In the genomic region with DNA sequence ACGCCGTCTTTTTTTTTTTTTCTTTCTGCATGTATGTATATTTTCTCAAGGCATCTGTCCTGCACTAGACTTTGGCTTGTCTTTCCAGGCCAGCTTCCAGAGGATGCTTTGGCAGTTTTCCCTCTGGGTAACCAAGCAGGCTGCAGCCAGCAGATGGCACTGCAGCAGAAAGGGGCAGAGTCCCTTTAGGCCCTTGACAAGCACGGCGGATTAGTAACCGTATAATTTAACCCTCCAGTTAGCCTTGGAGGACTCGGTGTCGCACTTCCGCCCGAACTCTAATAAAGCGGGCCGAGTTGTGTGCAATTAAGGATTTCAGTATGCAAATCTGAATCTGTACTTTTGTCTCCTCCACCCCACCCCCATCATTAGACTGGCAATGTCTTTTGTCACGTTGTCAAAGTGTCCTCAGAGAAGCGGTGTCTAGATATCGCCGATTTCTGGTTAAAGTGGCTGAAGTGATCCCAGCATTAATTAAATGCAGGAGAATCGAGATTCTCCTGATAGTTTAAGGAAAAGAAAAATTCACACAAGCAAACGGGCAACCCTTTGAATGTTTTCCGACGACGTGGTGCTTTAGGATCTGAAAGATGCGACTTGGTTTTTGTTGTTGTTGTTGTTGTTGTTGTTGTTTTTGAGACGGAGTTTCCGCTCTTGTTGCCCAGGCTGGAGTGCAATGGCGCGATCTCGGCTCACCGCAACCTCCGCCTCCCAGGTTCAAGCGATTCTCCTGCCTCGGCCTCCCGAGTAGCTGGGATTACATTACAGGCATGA, we compare ENCODE assay signal across 1 cellular context.
A peak's percentile ranks its signal among the peaks of the same experiment; 100 is the strongest.
TF ChIP-seq lines count a peak whose summit lies in the region.

No MANE protein-coding gene starts in this region.

TF ChIP-seq in K562, 482 proteins besides CTCF, POLR2A, EP300 and RAD21 (continued from another document and continues in another):
- TF ChIP-seq COPS2 (conservative IDR thresholded peaks at IDR 0.05) (no peak), ZFPM2 (CRISPR knock-in tag; IDR thresholded peaks at IDR 0.05) (no peak), ERF (CRISPR knock-in tag; IDR thresholded peaks at IDR 0.05) (no peak), PML (IDR thresholded peaks at IDR 0.05; ENCODE audit: low read length) (peak; percentile 28; the same call in 1 of the 2 replicates), SIX5 (IDR thresholded peaks at IDR 0.05; ENCODE audit: borderline replicate concordance in 1 of 2, insufficient read depth in 1 of 2, low read depth in 1 of 2, low read length in 2 of 2) (no peak), FIP1L1 (IDR thresholded peaks at IDR 0.05; ENCODE audit: low read depth, low read length, poor library complexity, severe bottlenecking) (no peak), TBP (optimal IDR thresholded peaks at IDR 0.05; ENCODE audit: low read depth, low read length) (peak; percentile 60), CBFB (CRISPR knock-in tag; IDR thresholded peaks at IDR 0.05) (no peak), HDAC1 (IDR thresholded peaks at IDR 0.05) (peak in 1 of 2 experiments; percentile 40; a peak in 2 of 4 replicates), ZNF124 (CRISPR knock-in tag; IDR thresholded peaks at IDR 0.05) (no peak), DDX20 (tag; IDR thresholded peaks at IDR 0.05; ENCODE audit: low read depth) (no peak), NFIC (IDR thresholded peaks at IDR 0.05) (peak; percentile 63), MYBL2 (IDR thresholded peaks at IDR 0.05; ENCODE audit: low read depth) (no peak), MYBL2 (CRISPR knock-in tag; IDR thresholded peaks at IDR 0.05; ENCODE audit: borderline replicate concordance) (no peak), ZNF431 (CRISPR knock-in tag; IDR thresholded peaks at IDR 0.05) (no peak), RUNX1 (IDR thresholded peaks at IDR 0.05; ENCODE audit: low read depth) (no peak), ZNF197 (CRISPR knock-in tag; IDR thresholded peaks at IDR 0.05; ENCODE audit: low read depth) (no peak), POLR2H (tag; IDR thresholded peaks at IDR 0.05; ENCODE audit: low read depth) (no peak; the same call in 1 of the 2 replicates), SP2 (IDR thresholded peaks at IDR 0.05; ENCODE audit: extremely low read depth, low read depth, low read length, poor library complexity, severe bottlenecking) (peak; percentile 18), ZNF224 (CRISPR knock-in tag; IDR thresholded peaks at IDR 0.05) (no peak), ZNF589 (CRISPR knock-in tag; IDR thresholded peaks at IDR 0.05; ENCODE audit: low read depth) (no peak), CHCHD3 (CRISPR knock-in tag; IDR thresholded peaks at IDR 0.05) (no peak), FUS (optimal IDR thresholded peaks at IDR 0.05; ENCODE audit: low read depth, low read length) (no peak), ZNF165 (CRISPR knock-in tag; IDR thresholded peaks at IDR 0.05; ENCODE audit: borderline replicate concordance) (no peak), ZNF644 (tag; IDR thresholded peaks at IDR 0.05; ENCODE audit: low read depth) (no peak), ZNF311 (CRISPR knock-in tag; IDR thresholded peaks at IDR 0.05) (no peak), ZZZ3 (IDR thresholded peaks at IDR 0.05) (0 out of 2 replicates have a peak, but pooled peaks have one; percentile 38), TEAD4 (IDR thresholded peaks at IDR 0.05; ENCODE audit: low read length) (no peak; the same call in 1 of the 2 replicates), TEAD4 (CRISPR knock-in tag; IDR thresholded peaks at IDR 0.05; ENCODE audit: borderline replicate concordance) (0 out of 2 replicates have a peak, but pooled peaks have one; percentile 26), ZNF408 (CRISPR knock-in tag; IDR thresholded peaks at IDR 0.05; ENCODE audit: low read depth) (no peak), ZNF3 (CRISPR knock-in tag; IDR thresholded peaks at IDR 0.05) (no peak), HLTF (IDR thresholded peaks at IDR 0.05) (peak; percentile 26; the same call in 1 of the 2 replicates), PHF20 (IDR thresholded peaks at IDR 0.05; ENCODE audit: partially characterized antibody) (peak; percentile 33), KDM4B (IDR thresholded peaks at IDR 0.05; ENCODE audit: borderline replicate concordance in 2 of 2, low read depth in 1 of 2) (no peak), NEUROD1 (IDR thresholded peaks at IDR 0.05; ENCODE audit: borderline replicate concordance, low read depth, low read length, partially characterized antibody) (no peak), NR2C2 (CRISPR knock-in tag; IDR thresholded peaks at IDR 0.05) (no peak), NR2C2 (tag; IDR thresholded peaks at IDR 0.05) (no peak), ZNF316 (IDR thresholded peaks at IDR 0.05) (no peak), HMG20A (CRISPR knock-in tag; conservative IDR thresholded peaks at IDR 0.05) (no peak), ZNF785 (CRISPR knock-in tag; IDR thresholded peaks at IDR 0.05) (no peak), ZBTB1 (CRISPR knock-in tag; IDR thresholded peaks at IDR 0.05; ENCODE audit: borderline replicate concordance, low read depth) (no peak), SNIP1 (IDR thresholded peaks at IDR 0.05; ENCODE audit: low read depth) (no peak), FOXJ3 (CRISPR knock-in tag; IDR thresholded peaks at IDR 0.05) (no peak)
- TF ChIP-seq, protein P1, sequence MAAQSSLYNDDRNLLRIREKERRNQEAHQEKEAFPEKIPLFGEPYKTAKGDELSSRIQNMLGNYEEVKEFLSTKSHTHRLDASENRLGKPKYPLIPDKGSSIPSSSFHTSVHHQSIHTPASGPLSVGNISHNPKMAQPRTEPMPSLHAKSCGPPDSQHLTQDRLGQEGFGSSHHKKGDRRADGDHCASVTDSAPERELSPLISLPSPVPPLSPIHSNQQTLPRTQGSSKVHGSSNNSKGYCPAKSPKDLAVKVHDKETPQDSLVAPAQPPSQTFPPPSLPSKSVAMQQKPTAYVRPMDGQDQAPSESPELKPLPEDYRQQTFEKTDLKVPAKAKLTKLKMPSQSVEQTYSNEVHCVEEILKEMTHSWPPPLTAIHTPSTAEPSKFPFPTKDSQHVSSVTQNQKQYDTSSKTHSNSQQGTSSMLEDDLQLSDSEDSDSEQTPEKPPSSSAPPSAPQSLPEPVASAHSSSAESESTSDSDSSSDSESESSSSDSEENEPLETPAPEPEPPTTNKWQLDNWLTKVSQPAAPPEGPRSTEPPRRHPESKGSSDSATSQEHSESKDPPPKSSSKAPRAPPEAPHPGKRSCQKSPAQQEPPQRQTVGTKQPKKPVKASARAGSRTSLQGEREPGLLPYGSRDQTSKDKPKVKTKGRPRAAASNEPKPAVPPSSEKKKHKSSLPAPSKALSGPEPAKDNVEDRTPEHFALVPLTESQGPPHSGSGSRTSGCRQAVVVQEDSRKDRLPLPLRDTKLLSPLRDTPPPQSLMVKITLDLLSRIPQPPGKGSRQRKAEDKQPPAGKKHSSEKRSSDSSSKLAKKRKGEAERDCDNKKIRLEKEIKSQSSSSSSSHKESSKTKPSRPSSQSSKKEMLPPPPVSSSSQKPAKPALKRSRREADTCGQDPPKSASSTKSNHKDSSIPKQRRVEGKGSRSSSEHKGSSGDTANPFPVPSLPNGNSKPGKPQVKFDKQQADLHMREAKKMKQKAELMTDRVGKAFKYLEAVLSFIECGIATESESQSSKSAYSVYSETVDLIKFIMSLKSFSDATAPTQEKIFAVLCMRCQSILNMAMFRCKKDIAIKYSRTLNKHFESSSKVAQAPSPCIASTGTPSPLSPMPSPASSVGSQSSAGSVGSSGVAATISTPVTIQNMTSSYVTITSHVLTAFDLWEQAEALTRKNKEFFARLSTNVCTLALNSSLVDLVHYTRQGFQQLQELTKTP (IDR thresholded peaks at IDR 0.05; ENCODE audit: low read depth in 1 of 2, partially characterized antibody in 2 of 2), result peak in 1 of 2 experiments; percentile 17
- TF ChIP-seq, protein P2, sequence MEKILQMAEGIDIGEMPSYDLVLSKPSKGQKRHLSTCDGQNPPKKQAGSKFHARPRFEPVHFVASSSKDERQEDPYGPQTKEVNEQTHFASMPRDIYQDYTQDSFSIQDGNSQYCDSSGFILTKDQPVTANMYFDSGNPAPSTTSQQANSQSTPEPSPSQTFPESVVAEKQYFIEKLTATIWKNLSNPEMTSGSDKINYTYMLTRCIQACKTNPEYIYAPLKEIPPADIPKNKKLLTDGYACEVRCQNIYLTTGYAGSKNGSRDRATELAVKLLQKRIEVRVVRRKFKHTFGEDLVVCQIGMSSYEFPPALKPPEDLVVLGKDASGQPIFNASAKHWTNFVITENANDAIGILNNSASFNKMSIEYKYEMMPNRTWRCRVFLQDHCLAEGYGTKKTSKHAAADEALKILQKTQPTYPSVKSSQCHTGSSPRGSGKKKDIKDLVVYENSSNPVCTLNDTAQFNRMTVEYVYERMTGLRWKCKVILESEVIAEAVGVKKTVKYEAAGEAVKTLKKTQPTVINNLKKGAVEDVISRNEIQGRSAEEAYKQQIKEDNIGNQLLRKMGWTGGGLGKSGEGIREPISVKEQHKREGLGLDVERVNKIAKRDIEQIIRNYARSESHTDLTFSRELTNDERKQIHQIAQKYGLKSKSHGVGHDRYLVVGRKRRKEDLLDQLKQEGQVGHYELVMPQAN (IDR thresholded peaks at IDR 0.05; ENCODE audit: borderline replicate concordance), result peak; percentile 16
- TF ChIP-seq, protein P3, sequence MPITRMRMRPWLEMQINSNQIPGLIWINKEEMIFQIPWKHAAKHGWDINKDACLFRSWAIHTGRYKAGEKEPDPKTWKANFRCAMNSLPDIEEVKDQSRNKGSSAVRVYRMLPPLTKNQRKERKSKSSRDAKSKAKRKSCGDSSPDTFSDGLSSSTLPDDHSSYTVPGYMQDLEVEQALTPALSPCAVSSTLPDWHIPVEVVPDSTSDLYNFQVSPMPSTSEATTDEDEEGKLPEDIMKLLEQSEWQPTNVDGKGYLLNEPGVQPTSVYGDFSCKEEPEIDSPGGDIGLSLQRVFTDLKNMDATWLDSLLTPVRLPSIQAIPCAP (CRISPR knock-in tag; IDR thresholded peaks at IDR 0.05; ENCODE audit: borderline replicate concordance), result no peak
- TF ChIP-seq, protein P4, sequence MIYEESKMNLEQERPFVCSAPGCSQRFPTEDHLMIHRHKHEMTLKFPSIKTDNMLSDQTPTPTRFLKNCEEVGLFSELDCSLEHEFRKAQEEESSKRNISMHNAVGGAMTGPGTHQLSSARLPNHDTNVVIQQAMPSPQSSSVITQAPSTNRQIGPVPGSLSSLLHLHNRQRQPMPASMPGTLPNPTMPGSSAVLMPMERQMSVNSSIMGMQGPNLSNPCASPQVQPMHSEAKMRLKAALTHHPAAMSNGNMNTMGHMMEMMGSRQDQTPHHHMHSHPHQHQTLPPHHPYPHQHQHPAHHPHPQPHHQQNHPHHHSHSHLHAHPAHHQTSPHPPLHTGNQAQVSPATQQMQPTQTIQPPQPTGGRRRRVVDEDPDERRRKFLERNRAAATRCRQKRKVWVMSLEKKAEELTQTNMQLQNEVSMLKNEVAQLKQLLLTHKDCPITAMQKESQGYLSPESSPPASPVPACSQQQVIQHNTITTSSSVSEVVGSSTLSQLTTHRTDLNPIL (CRISPR knock-in tag; IDR thresholded peaks at IDR 0.05), result no peak
- TF ChIP-seq, protein P5, sequence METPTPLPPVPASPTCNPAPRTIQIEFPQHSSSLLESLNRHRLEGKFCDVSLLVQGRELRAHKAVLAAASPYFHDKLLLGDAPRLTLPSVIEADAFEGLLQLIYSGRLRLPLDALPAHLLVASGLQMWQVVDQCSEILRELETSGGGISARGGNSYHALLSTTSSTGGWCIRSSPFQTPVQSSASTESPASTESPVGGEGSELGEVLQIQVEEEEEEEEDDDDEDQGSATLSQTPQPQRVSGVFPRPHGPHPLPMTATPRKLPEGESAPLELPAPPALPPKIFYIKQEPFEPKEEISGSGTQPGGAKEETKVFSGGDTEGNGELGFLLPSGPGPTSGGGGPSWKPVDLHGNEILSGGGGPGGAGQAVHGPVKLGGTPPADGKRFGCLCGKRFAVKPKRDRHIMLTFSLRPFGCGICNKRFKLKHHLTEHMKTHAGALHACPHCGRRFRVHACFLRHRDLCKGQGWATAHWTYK (CRISPR knock-in tag; IDR thresholded peaks at IDR 0.05), result no peak
- TF ChIP-seq, protein P6, sequence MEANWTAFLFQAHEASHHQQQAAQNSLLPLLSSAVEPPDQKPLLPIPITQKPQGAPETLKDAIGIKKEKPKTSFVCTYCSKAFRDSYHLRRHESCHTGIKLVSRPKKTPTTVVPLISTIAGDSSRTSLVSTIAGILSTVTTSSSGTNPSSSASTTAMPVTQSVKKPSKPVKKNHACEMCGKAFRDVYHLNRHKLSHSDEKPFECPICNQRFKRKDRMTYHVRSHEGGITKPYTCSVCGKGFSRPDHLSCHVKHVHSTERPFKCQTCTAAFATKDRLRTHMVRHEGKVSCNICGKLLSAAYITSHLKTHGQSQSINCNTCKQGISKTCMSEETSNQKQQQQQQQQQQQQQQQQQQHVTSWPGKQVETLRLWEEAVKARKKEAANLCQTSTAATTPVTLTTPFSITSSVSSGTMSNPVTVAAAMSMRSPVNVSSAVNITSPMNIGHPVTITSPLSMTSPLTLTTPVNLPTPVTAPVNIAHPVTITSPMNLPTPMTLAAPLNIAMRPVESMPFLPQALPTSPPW (CRISPR knock-in tag; IDR thresholded peaks at IDR 0.05), result no peak; the same call in 1 of the 2 replicates
- TF ChIP-seq, protein P7, sequence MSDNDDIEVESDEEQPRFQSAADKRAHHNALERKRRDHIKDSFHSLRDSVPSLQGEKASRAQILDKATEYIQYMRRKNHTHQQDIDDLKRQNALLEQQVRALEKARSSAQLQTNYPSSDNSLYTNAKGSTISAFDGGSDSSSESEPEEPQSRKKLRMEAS (CRISPR knock-in tag; IDR thresholded peaks at IDR 0.05), result no peak
- TF ChIP-seq, protein P8, sequence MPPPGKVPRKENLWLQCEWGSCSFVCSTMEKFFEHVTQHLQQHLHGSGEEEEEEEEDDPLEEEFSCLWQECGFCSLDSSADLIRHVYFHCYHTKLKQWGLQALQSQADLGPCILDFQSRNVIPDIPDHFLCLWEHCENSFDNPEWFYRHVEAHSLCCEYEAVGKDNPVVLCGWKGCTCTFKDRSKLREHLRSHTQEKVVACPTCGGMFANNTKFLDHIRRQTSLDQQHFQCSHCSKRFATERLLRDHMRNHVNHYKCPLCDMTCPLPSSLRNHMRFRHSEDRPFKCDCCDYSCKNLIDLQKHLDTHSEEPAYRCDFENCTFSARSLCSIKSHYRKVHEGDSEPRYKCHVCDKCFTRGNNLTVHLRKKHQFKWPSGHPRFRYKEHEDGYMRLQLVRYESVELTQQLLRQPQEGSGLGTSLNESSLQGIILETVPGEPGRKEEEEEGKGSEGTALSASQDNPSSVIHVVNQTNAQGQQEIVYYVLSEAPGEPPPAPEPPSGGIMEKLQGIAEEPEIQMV (tag; conservative IDR thresholded peaks at IDR 0.05; ENCODE audit: low read depth), result no peak
- TF ChIP-seq, protein P9, sequence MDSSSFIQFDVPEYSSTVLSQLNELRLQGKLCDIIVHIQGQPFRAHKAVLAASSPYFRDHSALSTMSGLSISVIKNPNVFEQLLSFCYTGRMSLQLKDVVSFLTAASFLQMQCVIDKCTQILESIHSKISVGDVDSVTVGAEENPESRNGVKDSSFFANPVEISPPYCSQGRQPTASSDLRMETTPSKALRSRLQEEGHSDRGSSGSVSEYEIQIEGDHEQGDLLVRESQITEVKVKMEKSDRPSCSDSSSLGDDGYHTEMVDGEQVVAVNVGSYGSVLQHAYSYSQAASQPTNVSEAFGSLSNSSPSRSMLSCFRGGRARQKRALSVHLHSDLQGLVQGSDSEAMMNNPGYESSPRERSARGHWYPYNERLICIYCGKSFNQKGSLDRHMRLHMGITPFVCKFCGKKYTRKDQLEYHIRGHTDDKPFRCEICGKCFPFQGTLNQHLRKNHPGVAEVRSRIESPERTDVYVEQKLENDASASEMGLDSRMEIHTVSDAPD (CRISPR knock-in tag; IDR thresholded peaks at IDR 0.05), result no peak
